35 cellular contexts compared by ENCODE assay signal in the genomic region with DNA sequence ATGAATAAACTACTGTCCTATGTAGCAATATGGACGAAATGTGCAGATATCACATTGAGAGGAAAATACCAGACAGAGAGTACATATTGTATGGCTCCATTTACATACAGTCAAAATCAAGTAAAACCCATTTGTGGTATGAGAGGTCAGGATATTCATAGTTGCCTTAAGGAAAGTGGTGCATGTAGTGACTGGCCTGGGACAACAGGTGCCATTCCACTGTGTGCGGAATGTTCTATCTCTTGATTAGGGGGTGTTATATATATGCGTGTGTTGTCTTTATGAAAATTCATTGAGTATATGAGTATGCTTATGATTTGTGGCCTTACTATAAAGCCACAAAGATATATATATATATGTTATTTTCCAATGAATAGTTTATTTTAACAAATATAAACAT.
"Had no signal": no experiment of that assay in that cellular context is flagged by ENCODE, and none has a peak within 500 bp of the region (broad histone marks: within the 10 kb centered on the region; RNA-seq: fewer than 3 reads in every experiment).

No MANE protein-coding gene starts in this region.

- H3K4me3 ChIP-seq: MG63 had no signal

- H3K36me3 ChIP-seq: MG63 had no signal

- H3K9me3 ChIP-seq: MG63 had no signal

- H3K27me3 ChIP-seq: MG63 had no signal

- H3K4me2 ChIP-seq: KMS-11 had no signal

- DNase-seq: Karpas-422, Kasumi-1, KG1, MG63, MM.1S, MV-4-11, NCI-H1048, NCI-H1092, NCI-H1092 treated with DMSO at 0.1 percent for 48 hours, NCI-H1105, NCI-H1105 treated with DMSO at 0.1 percent for 48 hours, NCI-H1417, NCI-H1417 treated with DMSO at 0.1 percent for 48 hours, NCI-H1436, NCI-H1436 treated with DMSO at 0.1 percent for 48 hours, NCI-H146, NCI-H1694, NCI-H1694 treated with DMSO at 0.1 percent for 48 hours, NCI-H187, NCI-H187 treated with DMSO at 0.1 percent for 48 hours, NCI-H1930, NCI-H2029, NCI-H2029 treated with DMSO at 0.1 percent for 48 hours, NCI-H2081, NCI-H2081 treated with DMSO at 0.1 percent for 48 hours, NCI-H2107, NCI-H2171, NCI-H2171 treated with DMSO at 0.1 percent for 48 hours, NCI-H2227 treated with DMSO at 0.1 percent for 48 hours, NCI-H226, NCI-H345, NCI-H446, NCI-H446 treated with DMSO at 0.1 percent for 48 hours, NCI-H510A had no signal

- H3K27ac ChIP-seq: KMS-11 had no signal

- H3K9ac ChIP-seq: KMS-11 had no signal
